9 cellular contexts compared by ENCODE assay signal in genomic region chr21:18155508-18156193, GRCh38.
A peak's percentile ranks its signal among the peaks of the same experiment; 100 is the strongest.
DNase-seq lines count a peak whose midpoint lies in the region; ATAC-seq and TF ChIP-seq lines count a peak whose summit lies in the region.
"Had no signal": no experiment of that assay in that cellular context is flagged by ENCODE, and none has a peak within 500 bp of the region (broad histone marks: within the 10 kb centered on the region; RNA-seq: fewer than 3 reads in every experiment).

No MANE protein-coding gene starts in this region.

- in situ Hi-C loops in gastrocnemius medialis (cut with MboI; ENCODE audit: low sequenced_read_pairs in 4 of 4), result no loop called here

- TF ChIP-seq POLR2A in spleen (IDR thresholded peaks at IDR 0.05) (no peak), gastrocnemius medialis (IDR thresholded peaks at IDR 0.05) (no peak)

- ATAC-seq in HG03103 (IDR thresholded peaks at IDR 0.05; ENCODE audit: low read depth, unreplicated experiment) (peak; percentile 73), gastrocnemius medialis (no peak)

- H3K9me3 ChIP-seq in spleen (peaks cover 0 to 4% (median 0%) of the 10 kb centered on the region in 8 donors), gastrocnemius medialis (no peaks in the 10 kb centered on the region)
- H3K9me3 ChIP-seq: Peyer's patch had no signal

- H3K27ac ChIP-seq in spleen, result peak overlapping the region in 7 of 8 donors; percentile 21 to 64 (median 47)
- H3K27ac ChIP-seq in gastrocnemius medialis, result no peak overlapping the region
- H3K27ac ChIP-seq: Peyer's patch had no signal

- peak; percentile 50 for DNase-seq in NCI-H748 (lab: John Stamatoyannopoulos, UW; ENCODE audit: unreplicated experiment)
- peak; percentile 34 for DNase-seq in fibroblast of pulmonary artery (ENCODE audit: low read depth)
- DNase-seq in spleen, result no peak
- DNase-seq in gastrocnemius medialis, result no peak
- DNase-seq in cortex of kidney (lab: John Stamatoyannopoulos, UW), result no peak
- no peak for DNase-seq in SKM-1 (lab: John Stamatoyannopoulos, UW; ENCODE audit: unreplicated experiment)
- DNase-seq: caudate nucleus, Peyer's patch had no signal

- TF ChIP-seq CTCF in fibroblast of pulmonary artery (IDR thresholded peaks at IDR 0.05; ENCODE audit: low read length, missing control alignments), result no peak
- no peak for TF ChIP-seq CTCF in spleen (IDR thresholded peaks at IDR 0.05 in 8 of 11, conservative IDR thresholded peaks at IDR 0.05 in 3 of 11)
- no peak for TF ChIP-seq CTCF in gastrocnemius medialis (IDR thresholded peaks at IDR 0.05 in 4 of 5, conservative IDR thresholded peaks at IDR 0.05 in 1 of 5)

- H3K36me3 ChIP-seq in spleen (no peaks in the 10 kb centered on the region), gastrocnemius medialis (no peaks in the 10 kb centered on the region)
- H3K36me3 ChIP-seq: Peyer's patch had no signal

- intact Hi-C loops in spleen (cut with DNase I; ENCODE audit: low total_unique reads) (no loop called here), gastrocnemius medialis (cut with DNase I; ENCODE audit: low total_unique reads) (no loop called here)

- H3K4me3 ChIP-seq in fibroblast of pulmonary artery (replicated peaks; ENCODE audit: low read depth, low read length) (no peak overlapping the region), spleen (no peak overlapping the region), gastrocnemius medialis (no peak overlapping the region)
- H3K4me3 ChIP-seq: Peyer's patch had no signal

- H3K4me1 ChIP-seq in spleen (peaks cover 0 to 23% (median 16%) of the 10 kb centered on the region in 6 donors), gastrocnemius medialis (no peaks in the 10 kb centered on the region)
- H3K4me1 ChIP-seq: Peyer's patch had no signal

- WGBS in spleen, 5 donors, result 29 to 35% (median 34%) methylated on average over 5 of the region's 5 CpGs

- H3K27me3 ChIP-seq in spleen (replicated peaks in 1 of 7) (no peaks in the 10 kb centered on the region), gastrocnemius medialis (no peaks in the 10 kb centered on the region)
- H3K27me3 ChIP-seq: Peyer's patch had no signal

Comparison
In these comparisons a context has a peak if more than half of its experiments do, and no peak if none do; other contexts are left out.
1. DNase-seq: peak in NCI-H748 (single experiment) and fibroblast of pulmonary artery (single experiment); none in spleen (single experiment), gastrocnemius medialis (0 of 2), cortex of kidney (single experiment) and SKM-1 (single experiment).
2. H3K27ac ChIP-seq: peak in spleen (7 of 8); none in gastrocnemius medialis (0 of 4).